ENCODE assay signal across 23 cellular contexts in the genomic region with DNA sequence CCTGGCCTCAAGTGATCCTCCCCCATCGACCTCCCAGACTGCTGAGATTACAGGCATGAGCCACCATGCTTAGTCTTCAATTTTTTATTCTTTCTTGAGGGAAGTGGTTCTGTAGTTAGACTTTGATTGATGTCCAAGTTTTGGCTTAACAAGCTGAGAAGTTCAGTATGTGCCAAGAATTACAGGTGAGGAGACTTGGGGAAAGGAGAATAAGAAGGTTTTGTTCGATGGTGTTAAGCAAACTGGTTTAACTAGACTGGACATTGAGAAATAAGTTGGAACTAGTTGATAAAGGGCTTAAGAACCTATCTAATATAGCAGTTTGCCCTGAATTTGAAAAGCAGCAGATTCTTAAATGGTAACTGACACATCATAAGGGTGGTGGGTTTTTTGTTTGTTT. TPM values are rescaled to one million over a fixed set of nuclear protein-coding genes. Genes with fewer than 3 reads are reported as not detected.
DNase-seq lines count a peak whose midpoint lies in the region; ATAC-seq, FAIRE-seq and TF ChIP-seq lines count a peak whose summit lies in the region.
"Had no signal": no experiment of that assay in that cellular context is flagged by ENCODE, and none has a peak within 500 bp of the region (broad histone marks: within the 10 kb centered on the region; RNA-seq: fewer than 3 reads in every experiment).

No MANE protein-coding gene starts in this region.

- no peaks in the 10 kb centered on the region for H3K4me1 Mint-ChIP-seq in activated naive CD4-positive, alpha-beta T cell treated with anti-CD3 and anti-CD28 coated beads, Interleukin-2, amount 50 U/mL, for 24 hours
- H3K4me1 Mint-ChIP-seq in naive B cell = no peaks in the 10 kb centered on the region
- H3K4me1 Mint-ChIP-seq: B cell, GM23338 had no signal

- H3K27me3 ChIP-seq in GM12878 (replicated peaks in 1 of 2; ENCODE audit: control insufficient read depth in 2 of 2, insufficient read depth in 2 of 2, low read length in 1 of 2) (no peaks in the 10 kb centered on the region), Peyer's patch (no peaks in the 10 kb centered on the region)
- H3K27me3 ChIP-seq: BLaER1 treated with 17β-estradiol and CSF1 and Interleukin-3, amounts not matched to agents 10 nM and 100 nM had no signal

- POLR2A ChIA-PET in GM12878 (lab: Charles Lee) = no interaction called here

- H3K27me3 Mint-ChIP-seq in activated naive CD4-positive, alpha-beta T cell treated with anti-CD3 and anti-CD28 coated beads, Interleukin-2, amount 50 U/mL, for 24 hours = no peaks in the 10 kb centered on the region
- no peaks in the 10 kb centered on the region for H3K27me3 Mint-ChIP-seq in naive B cell
- H3K27me3 Mint-ChIP-seq: B cell; CD4-positive, CD25-positive, alpha-beta regulatory T cell; CD8-positive, alpha-beta memory T cell had no signal

- no peaks in the 10 kb centered on the region for H4K20me1 ChIP-seq in GM12878 (ENCODE audit: control insufficient read depth, insufficient read depth)

- CTCF ChIA-PET in GM12878 (lab: Yijun Ruan, JAX) = no interaction called here

- H3K36me3 ChIP-seq in GM12878 (ENCODE audit: control insufficient read depth in 2 of 2, insufficient read depth in 2 of 2, low read length in 1 of 2) (peaks cover 0 to 11% of the 10 kb centered on the region in 2 experiments; a peak in 2 of 4 replicates), Peyer's patch (peaks cover 0 to 29% (median 0%) of the 10 kb centered on the region in 3 donors)

- no peaks in the 10 kb centered on the region for H3K4me1 ChIP-seq in GM12878 (ENCODE audit: control insufficient read depth, insufficient read depth, low read length)
- H3K4me1 ChIP-seq in Peyer's patch = no peaks in the 10 kb centered on the region
- H3K4me1 ChIP-seq: A549; BLaER1 treated with 17β-estradiol and CSF1 and Interleukin-3, amounts not matched to agents 10 nM and 100 nM had no signal

- ATAC-seq in GM12878 (no peak), naive B cell (ENCODE audit: low read depth in 2 of 2) (no peak)
- ATAC-seq: A549, GM23338 had no signal

- H3K4me3 ChIP-seq in LNCaP clone FGC (ENCODE audit: low read depth, low read length) = no peak overlapping the region
- no peak overlapping the region for H3K4me3 ChIP-seq in GM12878
- H3K4me3 ChIP-seq in Peyer's patch = no peak overlapping the region
- H3K4me3 ChIP-seq: A549; BLaER1 treated with 17β-estradiol and CSF1 and Interleukin-3, amounts not matched to agents 10 nM and 100 nM; GM23338 had no signal

- H3K4me3 Mint-ChIP-seq in activated naive CD4-positive, alpha-beta T cell treated with anti-CD3 and anti-CD28 coated beads, Interleukin-2, amount 50 U/mL, for 24 hours = no peak overlapping the region
- H3K4me3 Mint-ChIP-seq in naive B cell = no peak overlapping the region
- H3K4me3 Mint-ChIP-seq: B cell; CD4-positive, CD25-positive, alpha-beta regulatory T cell; CD8-positive, alpha-beta memory T cell; GM23338 had no signal

- TF ChIP-seq POLR2A in GM12878 (IDR thresholded peaks at IDR 0.05; ENCODE audit: low read depth, low read length) = no peak
- TF ChIP-seq POLR2A in Peyer's patch (IDR thresholded peaks at IDR 0.05) = no peak

- SMC1A ChIA-PET in GM12878 (lab: Charles Lee; ENCODE audit: uncharacterized antibody, unreplicated experiment) = interaction anchor here (1.5 to 2.9 kb wide), 2 partner anchors 8 to 87 kb away, joined by 3 to 8 read pairs; no protein-coding TSS in a partner anchor

- TF ChIP-seq CTCF in LNCaP clone FGC (IDR thresholded peaks at IDR 0.05; ENCODE audit: control insufficient read depth, extremely low read depth, insufficient read depth) (no peak), GM12878 (IDR thresholded peaks at IDR 0.05 in 2 of 3, conservative IDR thresholded peaks at IDR 0.05 in 1 of 3; ENCODE audit: control insufficient read depth in 2 of 3, extremely low read depth in 1 of 3, insufficient read depth in 1 of 3, low read depth in 3 of 3, low read length in 3 of 3) (no peak), Peyer's patch (IDR thresholded peaks at IDR 0.05) (no peak)

- intact Hi-C loops in GM12878 (cut with micrococcal nuclease; ENCODE audit: unreplicated experiment) = no loop called here

- no peaks in the 10 kb centered on the region for H3K9me3 Mint-ChIP-seq in activated naive CD4-positive, alpha-beta T cell treated with anti-CD3 and anti-CD28 coated beads, Interleukin-2, amount 50 U/mL, for 24 hours
- H3K9me3 Mint-ChIP-seq in naive B cell = no peaks in the 10 kb centered on the region
- H3K9me3 Mint-ChIP-seq: CD4-positive, CD25-positive, alpha-beta regulatory T cell; CD8-positive, alpha-beta memory T cell; GM23338 had no signal

- H3K4me2 ChIP-seq in GM12878 (ENCODE audit: control insufficient read depth, insufficient read depth) = no peak overlapping the region
- H3K4me2 ChIP-seq: A549; BLaER1 treated with 17β-estradiol and CSF1 and Interleukin-3, amounts not matched to agents 10 nM and 100 nM; GM23338 had no signal

- TF ChIP-seq EP300 in GM12878 (IDR thresholded peaks at IDR 0.05; ENCODE audit: borderline replicate concordance in 1 of 2, control insufficient read depth in 1 of 2, low read depth in 2 of 2, low read length in 2 of 2) = no peak

- BruUV-seq in GM12878 (replicated peaks; lab: Mats Ljungman, UMichigan) = no TSS peak

- no peaks in the 10 kb centered on the region for H3K79me2 ChIP-seq in GM12878 (ENCODE audit: control insufficient read depth, insufficient read depth, low read length)

- H2AFZ ChIP-seq in GM12878 (ENCODE audit: control insufficient read depth, low read depth, low read length) = no peak overlapping the region
- H2AFZ ChIP-seq: GM23338 had no signal

- 98% methylated on average over 2 of the region's 2 CpGs for WGBS in GM12878 (ENCODE audit: insufficient coverage, insufficient replicate concordance, low lambda C conversion rate, missing lambda C conversion rate)

- RAD21 ChIA-PET in GM12878 (lab: Charles Lee; ENCODE audit: unreplicated experiment) = no interaction called here

- peak overlapping the region; percentile 41 for H3K27ac Mint-ChIP-seq in activated naive CD4-positive, alpha-beta T cell treated with anti-CD3 and anti-CD28 coated beads, Interleukin-2, amount 50 U/mL, for 24 hours
- peak overlapping the region in 4 of 6 donors; percentile 11 to 76 (median 18) for H3K27ac Mint-ChIP-seq in naive B cell
- H3K27ac Mint-ChIP-seq: GM23338 had no signal

- TF ChIP-seq RAD21 in GM12878 (IDR thresholded peaks at IDR 0.05; ENCODE audit: insufficient read depth, low read depth, low read length) = no peak

- no peak overlapping the region for H3K9ac ChIP-seq in GM12878 (ENCODE audit: control insufficient read depth, insufficient read depth, low read length)
- H3K9ac ChIP-seq: BLaER1 treated with 17β-estradiol and CSF1 and Interleukin-3, amounts not matched to agents 10 nM and 100 nM had no signal

- peak; percentile 65 for FAIRE-seq in GM12878 (lab: Jason Lieb, UNC)
- FAIRE-seq: A549, H54 had no signal

- DNase-seq in activated naive CD4-positive, alpha-beta T cell treated with Interleukin-2 at 50 U/mL for 16 hours = no peak
- peak; percentile 96 for DNase-seq in LNCaP clone FGC (ENCODE audit: low read depth)
- DNase-seq in GM12878 (ENCODE audit: low read depth, low spot score) = no peak
- no peak for DNase-seq in naive B cell
- no peak for DNase-seq in Peyer's patch
- no peak for DNase-seq in HT-29 (ENCODE audit: low spot score)
- DNase-seq in NCI-H1048 (lab: John Stamatoyannopoulos, UW) = no peak
- DNase-seq: CD4-positive, CD25-positive, alpha-beta regulatory T cell; CD8-positive, alpha-beta memory T cell; COR-L47; DMS153; DMS79; GDM1; HCEC 1CT; IMR-90 had no signal

- H3K36me3 Mint-ChIP-seq in activated naive CD4-positive, alpha-beta T cell treated with anti-CD3 and anti-CD28 coated beads, Interleukin-2, amount 50 U/mL, for 24 hours = peaks cover 18% of the 10 kb centered on the region
- peaks cover 7 to 16% of the 10 kb centered on the region in 2 donors for H3K36me3 Mint-ChIP-seq in naive B cell

- H3K9me3 ChIP-seq in GM12878 (replicated peaks; ENCODE audit: control insufficient read depth, insufficient read depth, low read length) = no peaks in the 10 kb centered on the region
- H3K9me3 ChIP-seq in Peyer's patch = no peaks in the 10 kb centered on the region
- H3K9me3 ChIP-seq: A549 had no signal

- no peak overlapping the region for H3K27ac ChIP-seq in GM12878 (ENCODE audit: control insufficient read depth, insufficient read depth)
- H3K27ac ChIP-seq in Peyer's patch = no peak overlapping the region
- H3K27ac ChIP-seq: 22Rv1; A549; BLaER1 treated with 17β-estradiol and CSF1 and Interleukin-3, amounts not matched to agents 10 nM and 100 nM had no signal

- in situ Hi-C loops in GM12878 (cut with MboI) = no loop called here

RNA-seq across cellular contexts. Expression of gene PLEKHD1, which starts 32.6 kb away (rescaled TPM):
- 0.15 and 0.21 TPM in 2 replicates for total RNA-seq in GM12878 (2013; cell fraction: nucleolus; rRNA removed)
- total RNA-seq in GM12878 (2014; rRNA removed) (0.06 TPM in 1 of 2 replicates, not detected in the other), GM12878 (2014; rRNA removed; fragmentation: Illumina TruSeq; extraction: Trizol) (0.05 TPM in 1 of 2 replicates, not detected in the other), GM12878 (2021) (0.08 TPM in 1 of 2 replicates, not detected in the other), Peyer's patch (not detected)
- polyA plus RNA-seq in GM12878 (2011; ENCODE audit: low read depth) = not detected
- polyA plus RNA-seq in GM12878 (2011; rRNA removed) (0.01 and 0.03 TPM in 2 replicates), GM12878 (2014; fragmentation: Illumina TruSeq; extraction: Trizol) (0.01 TPM in 1 of 2 replicates, not detected in the other), GM12878 (2014; fragmentation: Nextera tagmentation; extraction: Ambion mirVana) (not detected), GM12878 (2014; rRNA removed) (0.03 TPM in 1 of 2 replicates, not detected in the other), GM12878 (2016; fragmentation: Nextera tagmentation; extraction: Ambion mirVana) (not detected), naive B cell (ENCODE audit: low read depth in 6 of 6) (under 1 TPM in 2 of 6 donors, not detected in 4; 0.07 to 0.11 TPM)
- 0.01 and 0.02 TPM in 2 replicates for polyA plus RNA-seq in GM12878 (2011; cell fraction: cytosol; rRNA removed)
- 0.06 TPM in 2 replicates for polyA plus RNA-seq in GM12878 (2011; cell fraction: nucleus; rRNA removed)
- 0.01 and 0.04 TPM in 2 replicates for polyA plus RNA-seq in GM12878 (2012)
- polyA minus RNA-seq in GM12878 (2011; rRNA and poly(A)+ RNA removed) = not detected in 2 replicates
- polyA minus RNA-seq in GM12878 (2011; cell fraction: cytosol; rRNA and poly(A)+ RNA removed) = not detected in 2 replicates
- polyA minus RNA-seq in GM12878 (2011; cell fraction: nucleus; rRNA and poly(A)+ RNA removed) = not detected in 2 replicates
- not detected in 2 replicates for total RNA-seq in HT-29 (2014; rRNA removed; shearing (Covaris generic))
- total RNA-seq: HT1080 had no signal
- polyA plus RNA-seq: IMR-90 had no signal

RNA-seq across cellular contexts. Expression of gene SLC39A9, which starts 53.4 kb away (rescaled TPM):
- total RNA-seq in GM12878 (2013; cell fraction: nucleolus; rRNA removed) = 143 and 144 TPM in 2 replicates
- 66.3 and 76.5 TPM in 2 replicates for total RNA-seq in GM12878 (2014; rRNA removed)
- total RNA-seq in GM12878 (2014; rRNA removed; fragmentation: Illumina TruSeq; extraction: Trizol) = 65.4 and 69.1 TPM in 2 replicates
- total RNA-seq in GM12878 (2021) = 55.8 and 58.7 TPM in 2 replicates
- 33.5 TPM for polyA plus RNA-seq in GM12878 (2011; ENCODE audit: low read depth)
- 109 and 121 TPM in 2 replicates for polyA plus RNA-seq in GM12878 (2011; rRNA removed)
- 76.2 and 79.0 TPM in 2 replicates for polyA plus RNA-seq in GM12878 (2011; cell fraction: cytosol; rRNA removed)
- polyA plus RNA-seq in GM12878 (2011; cell fraction: nucleus; rRNA removed) = 58.8 and 86.5 TPM in 2 replicates
- 33.8 and 41.8 TPM in 2 replicates for polyA plus RNA-seq in GM12878 (2012)
- 50.2 and 58.3 TPM in 2 replicates for polyA plus RNA-seq in GM12878 (2014; fragmentation: Illumina TruSeq; extraction: Trizol)
- polyA plus RNA-seq in GM12878 (2014; fragmentation: Nextera tagmentation; extraction: Ambion mirVana) = 10 to 100 TPM; 19.9 to 29.5 TPM
- polyA plus RNA-seq in GM12878 (2014; rRNA removed) = 35.1 and 40.9 TPM in 2 replicates
- polyA plus RNA-seq in GM12878 (2016; fragmentation: Nextera tagmentation; extraction: Ambion mirVana) = 10 to 100 TPM; 40.8 to 43.7 TPM
- polyA minus RNA-seq in GM12878 (2011; rRNA and poly(A)+ RNA removed) = 237 and 247 TPM in 2 replicates
- polyA minus RNA-seq in GM12878 (2011; cell fraction: cytosol; rRNA and poly(A)+ RNA removed) = 43.0 and 56.1 TPM in 2 replicates
- 41.6 and 49.9 TPM in 2 replicates for polyA minus RNA-seq in GM12878 (2011; cell fraction: nucleus; rRNA and poly(A)+ RNA removed)
- 10 to 100 TPM in 5 of 6 donors, 1 to 10 TPM in 1; 7.7 to 22.6 (median 18.4) TPM for polyA plus RNA-seq in naive B cell (ENCODE audit: low read depth in 6 of 6)
- total RNA-seq in Peyer's patch = 100 to 1,000 TPM in 1 of 4 donors, 10 to 100 TPM in 3; 30.5 to 113 (median 77.9) TPM
- total RNA-seq in HT-29 (2014; rRNA removed; shearing (Covaris generic)) = 48.0 and 51.4 TPM in 2 replicates

RNA-seq across cellular contexts. Expression of gene ERH, which starts 53.8 kb away (rescaled TPM):
- 77.0 and 96.5 TPM in 2 replicates for total RNA-seq in GM12878 (2013; cell fraction: nucleolus; rRNA removed)
- total RNA-seq in GM12878 (2014; rRNA removed) (236 and 275 TPM in 2 replicates), GM12878 (2014; rRNA removed; fragmentation: Illumina TruSeq; extraction: Trizol) (440 and 441 TPM in 2 replicates), GM12878 (2021) (375 and 388 TPM in 2 replicates), Peyer's patch (10 to 100 TPM; 35.2 to 99.9 (median 50.4) TPM)
- 97.7 TPM for polyA plus RNA-seq in GM12878 (2011; ENCODE audit: low read depth)
- polyA plus RNA-seq in GM12878 (2011; rRNA removed) (491 and 785 TPM in 2 replicates), GM12878 (2014; fragmentation: Illumina TruSeq; extraction: Trizol) (390 and 413 TPM in 2 replicates), GM12878 (2014; fragmentation: Nextera tagmentation; extraction: Ambion mirVana) (100 to 1,000 TPM; 538 to 852 TPM), GM12878 (2014; rRNA removed) (269 and 302 TPM in 2 replicates), GM12878 (2016; fragmentation: Nextera tagmentation; extraction: Ambion mirVana) (100 to 1,000 TPM; 255 to 334 TPM), naive B cell (ENCODE audit: low read depth in 6 of 6) (10 to 100 TPM; 46.0 to 80.3 (median 65.6) TPM)
- 225 and 239 TPM in 2 replicates for polyA plus RNA-seq in GM12878 (2011; cell fraction: cytosol; rRNA removed)
- polyA plus RNA-seq in GM12878 (2011; cell fraction: nucleus; rRNA removed) = 76.8 and 103 TPM in 2 replicates
- 230 and 359 TPM in 2 replicates for polyA plus RNA-seq in GM12878 (2012)
- polyA minus RNA-seq in GM12878 (2011; rRNA and poly(A)+ RNA removed) = 120 and 155 TPM in 2 replicates
- 134 and 182 TPM in 2 replicates for polyA minus RNA-seq in GM12878 (2011; cell fraction: cytosol; rRNA and poly(A)+ RNA removed)
- 48.6 and 71.8 TPM in 2 replicates for polyA minus RNA-seq in GM12878 (2011; cell fraction: nucleus; rRNA and poly(A)+ RNA removed)
- 50.2 and 52.3 TPM in 2 replicates for total RNA-seq in HT-29 (2014; rRNA removed; shearing (Covaris generic))
